Comparison of ENCODE assay signal across 1 cellular context in genomic region chr21:43352568-43353281, GRCh38.
TF ChIP-seq lines count a peak whose summit lies in the region.

No MANE protein-coding gene starts in this region.

TF ChIP-seq in GM12878, 131 proteins besides CTCF, POLR2A, EP300 and RAD21 (continued from another document):
- no peak for TF ChIP-seq MAX (IDR thresholded peaks at IDR 0.05; ENCODE audit: low read depth, low read length)
